In genomic region chr14:43207189-43207588, GRCh38 we compare ENCODE assay signal across 29 cellular contexts.
"Had no signal": no experiment of that assay in that cellular context is flagged by ENCODE, and none has a peak within 500 bp of the region (broad histone marks: within the 10 kb centered on the region; RNA-seq: fewer than 3 reads in every experiment).

No MANE protein-coding gene starts in this region.

- H3K27ac Mint-ChIP-seq: dendritic cell treated with granulocyte-macrophage colony-stimulating factor and Interleukin-4, amounts not matched to agents 40 ng/mL and 50 ng/mL, for 4 days; effector memory CD8-positive, alpha-beta T cell; endodermal cell had no signal

- H3K9me3 ChIP-seq: colonic mucosa, esophagus muscularis mucosa, esophagus squamous epithelium, gastrocnemius medialis, gastroesophageal sphincter had no signal

- H3K27me3 ChIP-seq: colonic mucosa, dorsolateral prefrontal cortex, esophagus muscularis mucosa, esophagus squamous epithelium, foreskin keratinocyte, gastrocnemius medialis, gastroesophageal sphincter, heart left ventricle, heart right ventricle had no signal

- H3K4me1 ChIP-seq: colonic mucosa, esophagus muscularis mucosa, esophagus squamous epithelium, foreskin keratinocyte, gastrocnemius medialis, gastroesophageal sphincter, heart left ventricle, heart right ventricle had no signal

- DNase-seq: colonic mucosa; cortex of kidney; dermis blood vessel endothelial cell; dorsolateral prefrontal cortex; effector CD4-positive, alpha-beta T cell; effector CD8-positive, alpha-beta T cell; effector memory CD4-positive, alpha-beta T cell; effector memory CD8-positive, alpha-beta T cell; endodermal cell; erythroblast; esophagus squamous epithelium; foreskin fibroblast; foreskin keratinocyte; foreskin melanocyte; gastrocnemius medialis; glutamatergic neuron; head of caudate nucleus; heart left ventricle; heart right ventricle had no signal

- H3K9me3 Mint-ChIP-seq: dendritic cell treated with granulocyte-macrophage colony-stimulating factor and Interleukin-4, amounts not matched to agents 40 ng/mL and 50 ng/mL, for 4 days; endodermal cell had no signal

- ATAC-seq: effector memory CD8-positive, alpha-beta T cell; esophagus mucosa; foreskin keratinocyte; gastrocnemius medialis; gastroesophageal sphincter; heart left ventricle; heart right ventricle had no signal

- FAIRE-seq: colon, endometrium, endothelial cell of umbilical vein, frontal cortex had no signal

- H3K27ac ChIP-seq: colonic mucosa, coronary artery, dorsolateral prefrontal cortex, epithelial cell of prostate, esophagus muscularis mucosa, esophagus squamous epithelium, foreskin keratinocyte, gastrocnemius medialis, gastroesophageal sphincter, heart left ventricle, heart right ventricle had no signal

- H3K36me3 ChIP-seq: colonic mucosa, esophagus muscularis mucosa, esophagus squamous epithelium, gastrocnemius medialis, gastroesophageal sphincter, heart left ventricle, heart right ventricle had no signal

- H3K4me3 ChIP-seq: colonic mucosa, coronary artery, dorsolateral prefrontal cortex, esophagus muscularis mucosa, esophagus squamous epithelium, gastrocnemius medialis, gastroesophageal sphincter, heart left ventricle, heart right ventricle had no signal

- H3K27me3 Mint-ChIP-seq: dendritic cell treated with granulocyte-macrophage colony-stimulating factor and Interleukin-4, amounts not matched to agents 40 ng/mL and 50 ng/mL, for 4 days; effector memory CD8-positive, alpha-beta T cell had no signal

- H3K4me3 Mint-ChIP-seq: dendritic cell treated with granulocyte-macrophage colony-stimulating factor and Interleukin-4, amounts not matched to agents 40 ng/mL and 50 ng/mL, for 4 days; effector memory CD8-positive, alpha-beta T cell; endodermal cell had no signal
